ENCODE assay signal across 20 cellular contexts in genomic region chr4:103375278-103375677, GRCh38.
DNase-seq lines count a peak whose midpoint lies in the region; ATAC-seq and TF ChIP-seq lines count a peak whose summit lies in the region.
"Had no signal": no experiment of that assay in that cellular context is flagged by ENCODE, and none has a peak within 500 bp of the region (broad histone marks: within the 10 kb centered on the region; RNA-seq: fewer than 3 reads in every experiment).

No MANE protein-coding gene starts in this region.

- ATAC-seq in RWPE2 (ENCODE audit: low read depth) (peak; percentile 93), HG03565 (IDR thresholded peaks at IDR 0.05; ENCODE audit: unreplicated experiment) (no peak), GM21529 (IDR thresholded peaks at IDR 0.05; ENCODE audit: unreplicated experiment) (no peak)
- ATAC-seq: left lobe of liver, right cardiac atrium had no signal

- DNase-seq in HS-27A (ENCODE audit: low read depth) (peak; percentile 12), RWPE2 (ENCODE audit: low spot score) (no peak), fibroblast of pulmonary artery (ENCODE audit: low read depth) (peak; percentile 72), stromal cell of bone marrow (ENCODE audit: low read depth) (peak; percentile 9), NCI-H2171 (lab: John Stamatoyannopoulos, UW) (no peak)
- DNase-seq: activated CD4-positive, alpha-beta T cell treated with anti-CD3 and anti-CD28 coated beads, Interleukin-2, amount 50 U/mL, for 1 hour; activated naive CD4-positive, alpha-beta T cell; activated T-cell treated with anti-CD3 and anti-CD28 coated beads for 4 hours; Caco-2; foreskin melanocyte; NCI-H2107; NCI-H526 treated with DMSO at 0.1 percent for 48 hours; OCI-M1; right cardiac atrium; stimulated activated CD4-positive, alpha-beta T cell treated with anti-CD3 and anti-CD28 coated beads, Interleukin-2, amount 100 ng/mL, for 24 hours; stomach had no signal

- H3K4me1 ChIP-seq in RWPE2 (ENCODE audit: insufficient read depth, poor library complexity, severe bottlenecking) = no peaks in the 10 kb centered on the region
- H3K4me1 ChIP-seq: stomach had no signal

- no peaks in the 10 kb centered on the region for H3K9me3 ChIP-seq in RWPE2 (ENCODE audit: severe bottlenecking)
- H3K9me3 ChIP-seq: neutrophil, stomach had no signal

- no peaks in the 10 kb centered on the region for H3K27me3 ChIP-seq in RWPE2 (ENCODE audit: insufficient read depth, poor library complexity, severe bottlenecking)
- H3K27me3 ChIP-seq: neutrophil, stomach had no signal

- no peaks in the 10 kb centered on the region for H3K36me3 ChIP-seq in RWPE2 (ENCODE audit: low read depth)
- H3K36me3 ChIP-seq: neutrophil, stomach had no signal

- H3K4me3 ChIP-seq in RWPE2 (ENCODE audit: severe bottlenecking) (no peak overlapping the region), fibroblast of pulmonary artery (replicated peaks; ENCODE audit: low read depth, low read length) (no peak overlapping the region)
- H3K4me3 ChIP-seq: stomach had no signal

- TF ChIP-seq CTCF in RWPE2 (IDR thresholded peaks at IDR 0.05; ENCODE audit: poor library complexity, severe bottlenecking) (no peak), fibroblast of pulmonary artery (IDR thresholded peaks at IDR 0.05; ENCODE audit: low read length, missing control alignments) (no peak)

- H3K27ac ChIP-seq in RWPE2 (ENCODE audit: poor library complexity, severe bottlenecking) = peak overlapping the region; percentile 1
- H3K27ac ChIP-seq: neutrophil, stomach had no signal

Comparison
In these comparisons a context has a peak if more than half of its experiments do, and no peak if none do; other contexts are left out.
1. DNase-seq: peak in HS-27A (single experiment), fibroblast of pulmonary artery (single experiment) and stromal cell of bone marrow (single experiment); none in RWPE2 (single experiment) and NCI-H2171 (single experiment).